In genomic region chr16:2465653-2466415, GRCh38 we compare ENCODE assay signal across 14 cellular contexts. TPM values are rescaled to one million over a fixed set of nuclear protein-coding genes. Genes with fewer than 3 reads are reported as not detected.
DNase-seq lines count a peak whose midpoint lies in the region; ATAC-seq and TF ChIP-seq lines count a peak whose summit lies in the region.
"Had no signal": no experiment of that assay in that cellular context is flagged by ENCODE, and none has a peak within 500 bp of the region (broad histone marks: within the 10 kb centered on the region; RNA-seq: fewer than 3 reads in every experiment).

No MANE protein-coding gene starts in this region.

- DNase-seq in AG10803 (ENCODE audit: low read depth) = no peak
- no peak for DNase-seq in fibroblast of pulmonary artery (ENCODE audit: low read depth)
- DNase-seq in medulla oblongata (ENCODE audit: extremely low spot score) = no peak
- DNase-seq in suprapubic skin (ENCODE audit: low spot score in 2 of 2) = no peak
- DNase-seq: activated B cell treated with CpG ODN at 0.5 μM for 24 hours; activated effector memory CD4-positive, alpha-beta T cell treated with Interleukin-2 at 50 U/mL for 16 hours; Calu3; NCI-H1694 had no signal

- no peak overlapping the region for H2AFZ ChIP-seq in OCI-LY3 (ENCODE audit: low read depth, low read length)

- ATAC-seq in HG02610 (IDR thresholded peaks at IDR 0.05; ENCODE audit: unreplicated experiment) (no peak), GM21390 (IDR thresholded peaks at IDR 0.05; ENCODE audit: unreplicated experiment) (no peak)

- TF ChIP-seq EP300 in suprapubic skin (IDR thresholded peaks at IDR 0.05) = no peak

- no peak overlapping the region for H3K9ac ChIP-seq in OCI-LY3 (ENCODE audit: low read length)

- no peak overlapping the region for H3K4me2 ChIP-seq in OCI-LY3 (ENCODE audit: low read length)

- H3K4me3 ChIP-seq in AG10803 (ENCODE audit: low read length) (no peak overlapping the region), OCI-LY3 (ENCODE audit: low read length) (no peak overlapping the region), fibroblast of pulmonary artery (replicated peaks; ENCODE audit: low read depth, low read length) (no peak overlapping the region), suprapubic skin (no peak overlapping the region)
- H3K4me3 ChIP-seq: coronary artery, skin epidermis had no signal

- TF ChIP-seq CTCF in AG10803 (conservative IDR thresholded peaks at IDR 0.05; ENCODE audit: low read length) = peak; percentile 22
- TF ChIP-seq CTCF in GM12874 (IDR thresholded peaks at IDR 0.05; ENCODE audit: insufficient read depth, low read depth, low read length) = peak; percentile 45
- peak; percentile 24; the same call in 1 of the 2 replicates for TF ChIP-seq CTCF in OCI-LY3 (IDR thresholded peaks at IDR 0.05; ENCODE audit: low read depth, low read length)
- peak; percentile 29 for TF ChIP-seq CTCF in fibroblast of pulmonary artery (IDR thresholded peaks at IDR 0.05; ENCODE audit: low read length, missing control alignments)
- TF ChIP-seq CTCF in suprapubic skin (IDR thresholded peaks at IDR 0.05) = peak in 1 of 2 donors; percentile 8

- WGBS in suprapubic skin = 83% methylated on average over 9 of the region's 12 CpGs

- H3K9me3 ChIP-seq in OCI-LY3 (ENCODE audit: insufficient read depth, low read length) (no peaks in the 10 kb centered on the region), suprapubic skin (no peaks in the 10 kb centered on the region)

- H4K20me1 ChIP-seq in OCI-LY3 (ENCODE audit: insufficient read depth, low read length) = no peaks in the 10 kb centered on the region

- no peak overlapping the region for H3K27ac ChIP-seq in OCI-LY3 (ENCODE audit: low read length)
- no peak overlapping the region for H3K27ac ChIP-seq in suprapubic skin
- H3K27ac ChIP-seq: coronary artery, skin epidermis had no signal

- no peaks in the 10 kb centered on the region for H3K79me2 ChIP-seq in OCI-LY3 (ENCODE audit: low read length)

- TF ChIP-seq POLR2A in suprapubic skin (IDR thresholded peaks at IDR 0.05) = no peak

- H3K36me3 ChIP-seq in OCI-LY3 (replicated peaks; ENCODE audit: low read depth, low read length) = no peaks in the 10 kb centered on the region
- no peaks in the 10 kb centered on the region for H3K36me3 ChIP-seq in suprapubic skin

- H3K4me1 ChIP-seq in OCI-LY3 (ENCODE audit: low read length) (peaks cover 28% of the 10 kb centered on the region), suprapubic skin (peaks cover 35% of the 10 kb centered on the region)

- H3K27me3 ChIP-seq in OCI-LY3 (ENCODE audit: low read depth, low read length) (peaks cover 22% of the 10 kb centered on the region), suprapubic skin (peaks cover 3% of the 10 kb centered on the region)

RNA-seq across cellular contexts. Expression of gene NTN3, which starts 5.3 kb away (rescaled TPM):
- total RNA-seq in suprapubic skin = not detected
- total RNA-seq: activated B cell treated with CpG ODN at 0.5 μM for 24 hours, Calu3 had no signal

RNA-seq across cellular contexts. Expression of gene TEDC2, which starts 5.9 kb away (rescaled TPM):
- 1 to 10 TPM in 3 of 4 donors, not detected in 1; 1.4 to 2.2 (median 1.6) TPM for total RNA-seq in suprapubic skin

RNA-seq across cellular contexts. Expression of gene TBC1D24, which starts 9.1 kb away (rescaled TPM):
- total RNA-seq in suprapubic skin = 10 to 100 TPM; 10.8 to 23.6 (median 16.5) TPM

RNA-seq across cellular contexts. Expression of gene CCNF, which starts 36.6 kb away (rescaled TPM):
- 10 to 100 TPM in 2 of 4 donors, 1 to 10 TPM in 2; 6.8 to 12.4 (median 10.1) TPM for total RNA-seq in suprapubic skin

RNA-seq across cellular contexts. Expression of gene ATP6V0C, which starts 47.9 kb away (rescaled TPM):
- total RNA-seq in suprapubic skin = 100 to 1,000 TPM; 103 to 147 (median 120) TPM
